8 cellular contexts compared by ENCODE assay signal in genomic region chr22:28019881-28020861, GRCh38.
DNase-seq lines count a peak whose midpoint lies in the region; ATAC-seq lines count a peak whose summit lies in the region.

No MANE protein-coding gene starts in this region.

- DNase-seq in SIG-M5 treated with dmso at 0.1 percent for 504 hours (lab: John Stamatoyannopoulos, UW; ENCODE audit: unreplicated experiment) (peak; percentile 17), SIG-M5 (lab: John Stamatoyannopoulos, UW) (no peak), NCI-H128 (lab: John Stamatoyannopoulos, UW; ENCODE audit: unreplicated experiment) (peak; percentile 17), cerebellar cortex (ENCODE audit: low spot score) (peak; percentile 57), left lobe of liver (ENCODE audit: low spot score) (peak; percentile 64)
- peak; percentile 69 for DNase-seq in activated CD4-positive, CD25-positive, alpha-beta regulatory T cell treated with anti-CD3 and anti-CD28 coated beads, Interleukin-2, amount 50 U/mL, for 72 hours
- peak; percentile 60 for DNase-seq in stimulated activated CD4-positive, alpha-beta T cell treated with anti-CD3 and anti-CD28 coated beads, Interleukin-1b, Interleukin-23, amount 100 ng/mL, for 48 hours

- ATAC-seq in left lobe of liver = peak; percentile 89
- no peak for ATAC-seq in HG03097 (IDR thresholded peaks at IDR 0.05; ENCODE audit: low FRiP score, unreplicated experiment)
